ENCODE assay signal across 13 cellular contexts in the genomic region with DNA sequence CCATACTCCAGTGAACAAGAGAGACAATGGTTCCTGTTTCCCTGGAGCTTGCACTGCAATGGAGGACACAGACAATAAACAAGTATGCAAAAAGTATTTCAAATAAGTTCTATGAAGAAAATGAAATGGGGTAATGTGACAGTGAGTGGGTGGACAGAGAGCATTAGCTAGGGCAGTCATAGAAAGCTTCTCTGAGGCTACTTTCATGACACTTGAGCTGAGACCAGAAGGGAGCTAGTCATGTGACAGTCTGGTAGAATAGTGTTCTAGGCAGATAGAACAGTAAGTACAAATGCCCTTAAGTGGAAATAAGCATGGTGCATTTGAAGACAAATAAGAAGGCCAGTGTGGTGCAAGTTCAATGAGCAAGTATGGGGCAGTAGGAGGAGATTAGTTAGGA.
"Had no signal": no experiment of that assay in that cellular context is flagged by ENCODE, and none has a peak within 500 bp of the region (broad histone marks: within the 10 kb centered on the region; RNA-seq: fewer than 3 reads in every experiment).

No MANE protein-coding gene starts in this region.

- H3K4me1 ChIP-seq: esophagus squamous epithelium had no signal

- H3K36me3 ChIP-seq: cardiac muscle cell, esophagus squamous epithelium, thoracic aorta had no signal

- H3K27me3 ChIP-seq: cardiac muscle cell, esophagus squamous epithelium had no signal

- H3K4me3 Mint-ChIP-seq: nephron had no signal

- H3K9me3 ChIP-seq: esophagus squamous epithelium, mucosa of descending colon, thoracic aorta had no signal

- H3K4me3 ChIP-seq: cardiac muscle cell, esophagus squamous epithelium, mucosa of descending colon, thoracic aorta had no signal

- H3K9me3 Mint-ChIP-seq: stimulated activated naive CD8-positive, alpha-beta T cell treated with anti-CD3 and anti-CD28 coated beads, Interleukin-15, amount 100 ng/mL, for 72 hours had no signal

- ATAC-seq: left colon; mucosa of descending colon; stimulated activated naive CD8-positive, alpha-beta T cell treated with anti-CD3 and anti-CD28 coated beads, Interleukin-15, amount 100 ng/mL, for 72 hours had no signal

- DNase-seq: activated CD4-positive, alpha-beta T cell treated with anti-CD3 and anti-CD28 coated beads for 4 hours; activated effector memory CD4-positive, alpha-beta T cell treated with Interleukin-2 at 50 U/mL for 16 hours; activated T-cell treated with anti-CD3 and anti-CD28 coated beads for 4 hours; esophagus squamous epithelium; foreskin fibroblast; left colon; mucosa of descending colon; occipital lobe; stimulated activated CD4-positive, alpha-beta T cell treated with anti-CD3 and anti-CD28 coated beads, Interleukin-2, amount 100 ng/mL, for 48 hours; stimulated activated naive CD8-positive, alpha-beta T cell treated with anti-CD3 and anti-CD28 coated beads, Interleukin-15, amount 100 ng/mL, for 72 hours had no signal

- H3K27me3 Mint-ChIP-seq: stimulated activated naive CD8-positive, alpha-beta T cell treated with anti-CD3 and anti-CD28 coated beads, Interleukin-15, amount 100 ng/mL, for 72 hours had no signal

- H3K27ac ChIP-seq: cardiac muscle cell, esophagus squamous epithelium, thoracic aorta had no signal
